In genomic region chr13:61205898-61206297, GRCh38 we compare ENCODE assay signal across 7 cellular contexts.
DNase-seq lines count a peak whose midpoint lies in the region; ATAC-seq and TF ChIP-seq lines count a peak whose summit lies in the region.
"Not testable (repeated sequence)": the region's sequence is repeated elsewhere in the genome, so short reads cannot be mapped to it uniquely, and the experiment has no call there.

No MANE protein-coding gene starts in this region.

- H2AK5ac ChIP-seq in mesendoderm (ENCODE audit: low read length), result not testable (repeated sequence)

- ATAC-seq in GM23338, result not testable (repeated sequence)

- peaks cover 23% of the 10 kb centered on the region for H3K27me3 Mint-ChIP-seq in GM23338 (ENCODE audit: insufficient read depth, low read depth, poor library complexity)
- H3K27me3 Mint-ChIP-seq in endodermal cell (ENCODE audit: insufficient read depth); progenitor cell of endocrine pancreas: not testable (repeated sequence)

- TF ChIP-seq POLR2A in spleen (IDR thresholded peaks at IDR 0.05), result not testable (repeated sequence)

- not testable (repeated sequence) for H2BK5ac ChIP-seq in mesendoderm (ENCODE audit: low read length)

- DNase-seq in GM23338 (ENCODE audit: low spot score); H7; mesendoderm; progenitor cell of endocrine pancreas (ENCODE audit: low spot score, unreplicated experiment): not testable (repeated sequence)
- peak; percentile 51 for DNase-seq in endodermal cell
- peak; percentile 58 for DNase-seq in spleen

- intact Hi-C loops in spleen (cut with DNase I; ENCODE audit: low total_unique reads), result not testable (repeated sequence)

- H3K36me3 ChIP-seq in GM23338 (ENCODE audit: insufficient read depth); H7 (replicated peaks; ENCODE audit: control insufficient read depth, insufficient read depth, low read length); HUES6 (ENCODE audit: control insufficient read depth, insufficient read depth, low read length); endodermal cell (ENCODE audit: control insufficient read depth, insufficient read depth, low read length); mesendoderm (ENCODE audit: control insufficient read depth, insufficient read depth, low read length); spleen: not testable (repeated sequence)

- H3K27ac Mint-ChIP-seq in GM23338, endodermal cell, progenitor cell of endocrine pancreas: not testable (repeated sequence)

- not testable (repeated sequence) for H3K23ac ChIP-seq in mesendoderm (ENCODE audit: low read length)

- H2AFZ ChIP-seq in GM23338, result peak overlapping the region; percentile 70; the same call in 1 of the 2 replicates

- not testable (repeated sequence) for H3K9ac ChIP-seq in HUES6 (ENCODE audit: low read length); endodermal cell (ENCODE audit: extremely low read depth, low read length, poor library complexity, severe bottlenecking); mesendoderm (ENCODE audit: low read length)

- TF ChIP-seq CTCF in GM23338 (conservative IDR thresholded peaks at IDR 0.05; ENCODE audit: low read depth in 2 of 2); endodermal cell (conservative IDR thresholded peaks at IDR 0.05); progenitor cell of endocrine pancreas (IDR thresholded peaks at IDR 0.05; ENCODE audit: unreplicated experiment); spleen (IDR thresholded peaks at IDR 0.05 in 8 of 11, conservative IDR thresholded peaks at IDR 0.05 in 3 of 11): not testable (repeated sequence)

- H3K18ac ChIP-seq in mesendoderm (ENCODE audit: low read length), result peak overlapping the region; percentile 23

- not testable (repeated sequence) for H3K79me1 ChIP-seq in mesendoderm (ENCODE audit: low read length)

- not testable (repeated sequence) for H3F3A ChIP-seq in GM23338 (replicated peaks; ENCODE audit: low read depth)

- H3K27me3 ChIP-seq in GM23338 (ENCODE audit: insufficient read depth), result peaks cover 26% of the 10 kb centered on the region
- peaks cover 19% of the 10 kb centered on the region for H3K27me3 ChIP-seq in H7 (ENCODE audit: control insufficient read depth, insufficient read depth, low read length)
- peaks cover 19% of the 10 kb centered on the region for H3K27me3 ChIP-seq in HUES6 (ENCODE audit: control insufficient read depth, insufficient read depth, low read length)
- H3K27me3 ChIP-seq in endodermal cell (ENCODE audit: control insufficient read depth, insufficient read depth, low read length, poor library complexity, severe bottlenecking); mesendoderm (ENCODE audit: insufficient read depth, low read length, poor library complexity); spleen (replicated peaks in 1 of 7): not testable (repeated sequence)

- H3K4me1 ChIP-seq in GM23338 (ENCODE audit: insufficient read depth), result peaks cover 29% of the 10 kb centered on the region
- H3K4me1 ChIP-seq in HUES6 (ENCODE audit: control insufficient read depth, insufficient read depth, low read length), result peaks cover 10% of the 10 kb centered on the region; the same call in 1 of the 2 replicates
- H3K4me1 ChIP-seq in endodermal cell (ENCODE audit: control insufficient read depth, insufficient read depth, low read length); mesendoderm (ENCODE audit: control insufficient read depth, low read depth, low read length); spleen: not testable (repeated sequence)

- H3K9me2 ChIP-seq in GM23338 (ENCODE audit: insufficient read depth), result not testable (repeated sequence)

- H4K5ac ChIP-seq in mesendoderm (ENCODE audit: low read length), result not testable (repeated sequence)

- not testable (repeated sequence) for H3K36me3 Mint-ChIP-seq in GM23338 (ENCODE audit: low read depth); endodermal cell (ENCODE audit: low read depth); progenitor cell of endocrine pancreas (ENCODE audit: insufficient read depth)

- H3K56ac ChIP-seq in mesendoderm (ENCODE audit: low read length), result peak overlapping the region; percentile 64

- not testable (repeated sequence) for H3K9me3 ChIP-seq in HUES6 (ENCODE audit: control insufficient read depth, insufficient read depth, low read depth, low read length); endodermal cell (ENCODE audit: control insufficient read depth, low read length); spleen

- not testable (repeated sequence) for H3K27ac ChIP-seq in GM23338 (ENCODE audit: low read depth); HUES6 (ENCODE audit: low read depth, low read length); endodermal cell (ENCODE audit: low read depth, low read length); spleen
- H3K27ac ChIP-seq in mesendoderm (ENCODE audit: low read depth, low read length), result peak overlapping the region; percentile 78

- not testable (repeated sequence) for H3K4me3 ChIP-seq in GM23338; endodermal cell (ENCODE audit: low read length); mesendoderm (ENCODE audit: low read length); spleen
- H3K4me3 ChIP-seq in H7 (ENCODE audit: insufficient read depth, low read depth, low read length) (peak overlapping the region; percentile 5; the same call in 1 of the 2 replicates), HUES6 (ENCODE audit: low read depth, low read length) (0 out of 2 replicates have a peak overlapping the region, but pooled peaks have one; percentile 29)

- peak overlapping the region; percentile 4 for H2BK120ac ChIP-seq in mesendoderm (ENCODE audit: low read depth, low read length)

- H3K79me2 ChIP-seq in GM23338 (replicated peaks; ENCODE audit: insufficient read depth); mesendoderm (ENCODE audit: control insufficient read depth, insufficient read depth, low read length): not testable (repeated sequence)

- H3K4me1 Mint-ChIP-seq in GM23338 (peaks cover 36% of the 10 kb centered on the region), endodermal cell (peaks cover 29% of the 10 kb centered on the region)
- not testable (repeated sequence) for H3K4me1 Mint-ChIP-seq in progenitor cell of endocrine pancreas (ENCODE audit: low read depth)

- H4K8ac ChIP-seq in mesendoderm (ENCODE audit: low read depth, low read length), result not testable (repeated sequence)

- not testable (repeated sequence) for H3K4me3 Mint-ChIP-seq in GM23338, endodermal cell
- peak overlapping the region; percentile 56 for H3K4me3 Mint-ChIP-seq in progenitor cell of endocrine pancreas (ENCODE audit: low read depth)

- WGBS in endodermal cell (ENCODE audit: insufficient coverage in 1 of 2, insufficient read length in 1 of 2), 2 experiments, result 76 to 93% methylated on average over 3 to 11 of the region's 11 CpGs
- no CpG with 5 or more reads among the region's 11 CpGs for WGBS in mesendoderm (ENCODE audit: extremely low coverage, insufficient coverage, low lambda C conversion rate)
- WGBS in spleen, 5 donors, result 84 to 92% (median 88%) methylated on average over 11 of the region's 11 CpGs

- not testable (repeated sequence) for H3K4me2 ChIP-seq in GM23338; mesendoderm (ENCODE audit: low read length)

- H2BK15ac ChIP-seq in mesendoderm (replicated peaks; ENCODE audit: low read depth), result not testable (repeated sequence)

- H4K20me1 ChIP-seq in GM23338 (replicated peaks; ENCODE audit: insufficient read depth), result not testable (repeated sequence)

- peak overlapping the region; percentile 79 for H3K4ac ChIP-seq in mesendoderm (ENCODE audit: low read depth, low read length)

- H3K9me3 Mint-ChIP-seq in GM23338; endodermal cell; progenitor cell of endocrine pancreas (ENCODE audit: low read depth): not testable (repeated sequence)
